In genomic region chr2:36561223-36561944, GRCh38 we compare ENCODE assay signal across 8 cellular contexts. TPM values are rescaled to one million over a fixed set of nuclear protein-coding genes. Genes with fewer than 3 reads are reported as not detected.
A peak's percentile ranks its signal among the peaks of the same experiment; 100 is the strongest.
DNase-seq lines count a peak whose midpoint lies in the region; ATAC-seq, FAIRE-seq and TF ChIP-seq lines count a peak whose summit lies in the region.

No MANE protein-coding gene starts in this region.

- H3K4me3 Mint-ChIP-seq in astrocyte (ENCODE audit: unreplicated experiment) (peak overlapping the region; percentile 58), glutamatergic neuron (ENCODE audit: unreplicated experiment) (no peak overlapping the region)

- peak; percentile 88 for ATAC-seq in thoracic aorta (ENCODE audit: insufficient number of reproducible peaks, low FRiP score, low read depth)

- H3K27me3 Mint-ChIP-seq in astrocyte (ENCODE audit: low read depth, unreplicated experiment): no peaks in the 10 kb centered on the region
- peaks cover 6% of the 10 kb centered on the region for H3K27me3 Mint-ChIP-seq in glutamatergic neuron (ENCODE audit: unreplicated experiment)

- no peaks in the 10 kb centered on the region for H3K9me3 Mint-ChIP-seq in astrocyte (ENCODE audit: unreplicated experiment)
- peaks cover 7% of the 10 kb centered on the region for H3K9me3 Mint-ChIP-seq in glutamatergic neuron (ENCODE audit: unreplicated experiment)

- H3K4me1 ChIP-seq in astrocyte (ENCODE audit: insufficient read depth, low read length) (peaks cover 57% of the 10 kb centered on the region), thoracic aorta (ENCODE audit: control insufficient read depth in 1 of 2, low read depth in 2 of 2) (peaks cover 34 to 55% of the 10 kb centered on the region in 2 donors)

- H3K36me3 ChIP-seq in astrocyte (ENCODE audit: insufficient read depth, low read length) (peaks cover 10% of the 10 kb centered on the region), thoracic aorta (no peaks in the 10 kb centered on the region)

- H3K27ac ChIP-seq in astrocyte (ENCODE audit: low read depth, low read length) (peak overlapping the region; percentile 95), thoracic aorta (peak overlapping the region; percentile 70 to 74)

- H3K27ac Mint-ChIP-seq in astrocyte (ENCODE audit: unreplicated experiment) (peak overlapping the region; percentile 96), glutamatergic neuron (ENCODE audit: unreplicated experiment) (no peak overlapping the region)

- H2AFZ ChIP-seq in astrocyte (ENCODE audit: low read depth, low read length): no peak overlapping the region

- H3K4me1 Mint-ChIP-seq in astrocyte (ENCODE audit: low read depth, unreplicated experiment) (peaks cover 58% of the 10 kb centered on the region), glutamatergic neuron (ENCODE audit: low read depth, unreplicated experiment) (peaks cover 21% of the 10 kb centered on the region)

- H3K36me3 Mint-ChIP-seq in astrocyte (ENCODE audit: low read depth, unreplicated experiment) (peaks cover 5% of the 10 kb centered on the region), glutamatergic neuron (ENCODE audit: unreplicated experiment) (no peaks in the 10 kb centered on the region)

- no peaks in the 10 kb centered on the region for H4K20me1 ChIP-seq in astrocyte (ENCODE audit: insufficient read depth, low read length)

- peak; percentile 89 for DNase-seq in HT-29 (ENCODE audit: low spot score)
- peak; percentile 96 for DNase-seq in astrocyte (ENCODE audit: low read depth)
- peak; percentile 20 for DNase-seq in iPS-NIHi11 (ENCODE audit: low spot score)
- DNase-seq in thoracic aorta (ENCODE audit: low spot score): no peak
- no peak for DNase-seq in activated gamma-delta T cell treated with Interleukin-2 at 50 U/mL for 16 hours
- no peak for DNase-seq in glutamatergic neuron
- DNase-seq in NOMO-1 (lab: John Stamatoyannopoulos, UW; ENCODE audit: unreplicated experiment in 2 of 2): no peak
- DNase-seq in DMS 273 treated with DMSO at 0.1 percent for 48 hours (lab: John Stamatoyannopoulos, UW): no peak

- FAIRE-seq in astrocyte (lab: Jason Lieb, UNC): peak; percentile 100

- H3K9ac ChIP-seq in astrocyte (ENCODE audit: low read length): peak overlapping the region; percentile 65

- H3K27me3 ChIP-seq in astrocyte (ENCODE audit: insufficient read depth, low read length) (no peaks in the 10 kb centered on the region), thoracic aorta (replicated peaks; ENCODE audit: insufficient read depth) (no peaks in the 10 kb centered on the region)

- peak overlapping the region; percentile 74 for H3K4me2 ChIP-seq in astrocyte (ENCODE audit: low read length)

- H3K9me3 ChIP-seq in astrocyte (ENCODE audit: insufficient read depth, low read depth, low read length) (no peaks in the 10 kb centered on the region), thoracic aorta (no peaks in the 10 kb centered on the region)

- no peak for TF ChIP-seq CTCF in astrocyte (IDR thresholded peaks at IDR 0.05; ENCODE audit: insufficient read depth, low read depth, low read length)
- TF ChIP-seq CTCF in thoracic aorta (IDR thresholded peaks at IDR 0.05): no peak
- TF ChIP-seq CTCF in glutamatergic neuron (IDR thresholded peaks at IDR 0.05; ENCODE audit: partially characterized antibody, unreplicated experiment): no peak

- H3K79me2 ChIP-seq in astrocyte (ENCODE audit: insufficient read depth, low read length): peaks cover 68% of the 10 kb centered on the region

- H3K4me3 ChIP-seq in astrocyte (ENCODE audit: insufficient read depth, low read depth, low read length): no peak overlapping the region
- H3K4me3 ChIP-seq in thoracic aorta: no peak overlapping the region

RNA-seq across cellular contexts. Expression of gene FEZ2, which starts 36.6 kb away (rescaled TPM):
- 11.1 and 12.2 TPM in 2 replicates for total RNA-seq in HT-29 (2014; rRNA removed; shearing (Covaris generic))
- 43.2 and 45.0 TPM in 2 replicates for total RNA-seq in astrocyte
- 10 to 100 TPM; 42.0 to 51.4 TPM for total RNA-seq in thoracic aorta
- 47.3 TPM for total RNA-seq in glutamatergic neuron (ENCODE audit: unreplicated experiment)

Comparison
In these comparisons a context has a peak if more than half of its experiments do, and no peak if none do; other contexts are left out.
1. DNase-seq: peak in HT-29 (single experiment), astrocyte (single experiment) and iPS-NIHi11 (single experiment); none in thoracic aorta (single experiment), activated gamma-delta T cell treated with Interleukin-2 at 50 U/mL for 16 hours (single experiment), glutamatergic neuron (single experiment), NOMO-1 (0 of 2) and DMS 273 treated with DMSO at 0.1 percent for 48 hours (single experiment).